11 cellular contexts compared by ENCODE assay signal in genomic region chr3:111729087-111729846, GRCh38. TPM values are rescaled to one million over a fixed set of nuclear protein-coding genes. Genes with fewer than 3 reads are reported as not detected.
A peak's percentile ranks its signal among the peaks of the same experiment; 100 is the strongest.
DNase-seq lines count a peak whose midpoint lies in the region; FAIRE-seq and TF ChIP-seq lines count a peak whose summit lies in the region.
"Had no signal": no experiment of that assay in that cellular context is flagged by ENCODE, and none has a peak within 500 bp of the region (broad histone marks: within the 10 kb centered on the region; RNA-seq: fewer than 3 reads in every experiment).

No MANE protein-coding gene starts in this region.

- no peak for FAIRE-seq in kidney (lab: Jason Lieb, UNC)

- H3K4me3 ChIP-seq in colonic mucosa: no peak overlapping the region
- H3K4me3 ChIP-seq in kidney (ENCODE audit: low read length in 2 of 2): no peak overlapping the region
- H3K4me3 ChIP-seq in mesendoderm (ENCODE audit: low read length): no peak overlapping the region

- H3K4me1 ChIP-seq in colonic mucosa (no peaks in the 10 kb centered on the region), kidney (ENCODE audit: control insufficient read depth in 1 of 2, insufficient read depth in 1 of 2, low read depth in 1 of 2, low read length in 2 of 2) (peaks cover 10 to 20% of the 10 kb centered on the region in 2 donors), mesendoderm (ENCODE audit: control insufficient read depth, low read depth, low read length) (no peaks in the 10 kb centered on the region)

- H3K9ac ChIP-seq in colonic mucosa (ENCODE audit: low read depth in 2 of 2, low read length in 2 of 2): no peak overlapping the region
- H3K9ac ChIP-seq in kidney (ENCODE audit: low read length in 2 of 2): no peak overlapping the region
- no peak overlapping the region for H3K9ac ChIP-seq in mesendoderm (ENCODE audit: low read length)

- peak overlapping the region; percentile 27 for H3K27ac Mint-ChIP-seq in type B pancreatic cell

- H3K4me1 Mint-ChIP-seq in type B pancreatic cell (ENCODE audit: unreplicated experiment): peaks cover 18% of the 10 kb centered on the region

- peak overlapping the region; percentile 8 for H3K4me3 Mint-ChIP-seq in type B pancreatic cell

- no peaks in the 10 kb centered on the region for H3K79me2 ChIP-seq in mesendoderm (ENCODE audit: control insufficient read depth, insufficient read depth, low read length)

- no peaks in the 10 kb centered on the region for H3K27me3 ChIP-seq in colonic mucosa
- no peaks in the 10 kb centered on the region for H3K27me3 ChIP-seq in mesendoderm (ENCODE audit: insufficient read depth, low read length, poor library complexity)

- no peak overlapping the region for H2BK15ac ChIP-seq in mesendoderm (replicated peaks; ENCODE audit: low read depth)

- H2BK120ac ChIP-seq in mesendoderm (ENCODE audit: low read depth, low read length): no peak overlapping the region

- H2AK5ac ChIP-seq in mesendoderm (ENCODE audit: low read length): no peak overlapping the region

- no peak overlapping the region for H3K23ac ChIP-seq in mesendoderm (ENCODE audit: low read length)

- no peak overlapping the region for H2BK5ac ChIP-seq in mesendoderm (ENCODE audit: low read length)

- H3K9me3 ChIP-seq in colonic mucosa (no peaks in the 10 kb centered on the region), kidney (ENCODE audit: control insufficient read depth in 1 of 2, low read length in 2 of 2) (no peaks in the 10 kb centered on the region)

- no peak overlapping the region for H4K8ac ChIP-seq in mesendoderm (ENCODE audit: low read depth, low read length)

- H3K36me3 Mint-ChIP-seq in type B pancreatic cell: no peaks in the 10 kb centered on the region

- DNase-seq in NCI-H69 (lab: John Stamatoyannopoulos, UW) (peak; percentile 28), colonic mucosa (peak; percentile 42), kidney (peak; percentile 81), type B pancreatic cell (ENCODE audit: extremely low spot score, unreplicated experiment) (no peak), DMS 273 treated with DMSO at 0.1 percent for 48 hours (lab: John Stamatoyannopoulos, UW) (no peak), H4 (ENCODE audit: low spot score) (no peak), mesendoderm (no peak), HUDEP-2 (lab: John Stamatoyannopoulos, UW; ENCODE audit: unreplicated experiment in 76 of 76) (no peak)
- DNase-seq: activated CD4-positive, alpha-beta T cell treated with anti-CD3 and anti-CD28 coated beads, Interleukin-2, amount 50 U/mL, for 4 hours; MV-4-11; OCI-M1 had no signal

- H3K9me3 Mint-ChIP-seq in type B pancreatic cell: peaks cover 5% of the 10 kb centered on the region

- H4K5ac ChIP-seq in mesendoderm (ENCODE audit: low read length): no peak overlapping the region

- intact Hi-C loops in colonic mucosa (cut with DNase I) (no loop called here), kidney (cut with DNase I) (no loop called here)

- no CpG with 5 or more reads among the region's 6 CpGs for WGBS in mesendoderm (ENCODE audit: extremely low coverage, insufficient coverage, low lambda C conversion rate)

- no peak overlapping the region for H3K4ac ChIP-seq in mesendoderm (ENCODE audit: low read depth, low read length)

- H3K18ac ChIP-seq in mesendoderm (ENCODE audit: low read length): no peak overlapping the region

- no peaks in the 10 kb centered on the region for H3K27me3 Mint-ChIP-seq in type B pancreatic cell

- no peak for TF ChIP-seq CTCF in colonic mucosa (IDR thresholded peaks at IDR 0.05)
- TF ChIP-seq CTCF in kidney (IDR thresholded peaks at IDR 0.05; ENCODE audit: borderline replicate concordance, extremely low read depth, insufficient read depth): no peak
- no peak for TF ChIP-seq CTCF in type B pancreatic cell (conservative IDR thresholded peaks at IDR 0.05)

- H3K36me3 ChIP-seq in colonic mucosa (no peaks in the 10 kb centered on the region), kidney (ENCODE audit: control insufficient read depth in 1 of 2, insufficient read depth in 2 of 2, low read length in 2 of 2) (no peaks in the 10 kb centered on the region), mesendoderm (ENCODE audit: control insufficient read depth, insufficient read depth, low read length) (no peaks in the 10 kb centered on the region)

- H3K56ac ChIP-seq in mesendoderm (ENCODE audit: low read length): no peak overlapping the region

- H3K27ac ChIP-seq in colonic mucosa (no peak overlapping the region), kidney (ENCODE audit: low read depth in 2 of 2, low read length in 2 of 2) (peak overlapping the region in 1 of 2 donors; percentile 51), mesendoderm (ENCODE audit: low read depth, low read length) (no peak overlapping the region)

- H3K4me2 ChIP-seq in mesendoderm (ENCODE audit: low read length): no peak overlapping the region

- H3K79me1 ChIP-seq in mesendoderm (ENCODE audit: low read length): no peaks in the 10 kb centered on the region

RNA-seq across cellular contexts. Expression of gene PLCXD2, which starts 54.8 kb away (rescaled TPM):
- total RNA-seq in colonic mucosa (1 to 10 TPM; 4.2 to 4.9 TPM), kidney (20.7 TPM), type B pancreatic cell (ENCODE audit: low replicate concordance) (7.2 and 14.5 TPM in 2 replicates)
- polyA plus RNA-seq in kidney (ENCODE audit: insufficient read depth, low read depth, low replicate concordance): 148 TPM
- total RNA-seq in H4 (2014; rRNA removed; shearing (Covaris generic)): 0.46 and 2.0 TPM in 2 replicates
- 0.37 TPM for polyA plus RNA-seq in mesendoderm (2013, experiment 1 of 2)
- 0.38 TPM for polyA plus RNA-seq in mesendoderm (2013, experiment 2 of 2)

Comparison
In these comparisons a context has a peak if more than half of its experiments do, and no peak if none do; other contexts are left out.
1. DNase-seq: peak in NCI-H69 (single experiment), colonic mucosa (single experiment) and kidney (single experiment); none in type B pancreatic cell (single experiment), DMS 273 treated with DMSO at 0.1 percent for 48 hours (single experiment), H4 (single experiment), mesendoderm (single experiment) and HUDEP-2 (0 of 76).